In the genomic region with DNA sequence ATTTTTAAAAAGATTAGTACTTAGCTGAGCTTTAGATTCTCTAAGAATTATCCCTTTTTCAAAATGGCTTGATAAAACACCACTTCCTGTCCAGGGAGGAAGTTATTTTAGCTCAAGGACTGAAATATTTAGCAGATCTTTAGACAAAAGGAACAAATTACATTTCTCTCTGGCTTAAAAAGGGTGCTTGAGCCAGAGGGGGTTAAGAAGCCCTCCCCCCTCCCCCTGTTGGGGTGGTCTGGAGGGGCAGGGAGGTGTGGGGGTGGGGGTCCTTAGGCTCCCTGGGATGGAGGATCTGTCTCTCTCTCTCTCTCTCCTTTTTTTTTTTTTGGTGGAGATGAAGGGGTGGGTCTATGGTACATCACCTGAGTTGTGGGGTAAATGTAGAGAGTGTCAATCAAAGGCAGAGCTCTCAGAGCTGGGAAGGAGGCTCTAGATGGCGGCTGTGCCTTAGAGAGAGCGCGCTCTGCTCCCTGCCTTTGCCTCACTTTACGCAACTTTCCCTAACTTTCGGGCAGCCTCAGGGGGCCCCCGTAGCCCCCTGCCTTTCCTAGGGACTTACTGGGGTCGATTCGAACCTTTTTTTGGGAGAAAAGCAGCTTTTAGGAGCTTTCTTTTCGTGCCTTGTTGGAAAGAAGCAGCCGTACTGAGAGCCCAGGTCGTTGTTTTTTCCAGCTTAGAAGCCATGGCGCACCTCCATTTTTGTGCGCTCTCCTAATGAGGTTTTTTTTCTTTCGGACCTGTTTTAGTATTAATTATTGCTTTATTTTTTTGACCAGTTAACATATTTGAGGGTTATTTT, we compare ENCODE assay signal across 1 cellular context.
TF ChIP-seq lines count a peak whose summit lies in the region.

Gene CHD2, plus strand, starts transcription at position 415 of the 802 bp plus-strand sequence. CDS start 914 bp downstream, outside the sequence.

TF ChIP-seq in HepG2, 621 proteins besides CTCF, POLR2A, EP300 and RAD21 (continued from another document and continues in another):
- TF ChIP-seq ZNF337 (CRISPR knock-in tag; IDR thresholded peaks at IDR 0.05; ENCODE audit: borderline replicate concordance, low read depth) (no peak), ZNF484 (CRISPR knock-in tag; IDR thresholded peaks at IDR 0.05; ENCODE audit: borderline replicate concordance, low read depth) (no peak), UBTF (CRISPR knock-in tag; IDR thresholded peaks at IDR 0.05) (no peak), ZNF781 (CRISPR knock-in tag; IDR thresholded peaks at IDR 0.05; ENCODE audit: borderline replicate concordance, not compliant biosample characterization) (peak; percentile 30), ZNF143 (CRISPR knock-in tag; IDR thresholded peaks at IDR 0.05) (no peak), NFIB (CRISPR knock-in tag; IDR thresholded peaks at IDR 0.05; ENCODE audit: borderline replicate concordance) (no peak), ZBTB8A (CRISPR knock-in tag; IDR thresholded peaks at IDR 0.05; ENCODE audit: borderline replicate concordance, low read depth) (no peak), ATM (IDR thresholded peaks at IDR 0.05; ENCODE audit: borderline replicate concordance) (no peak), PHF8 (CRISPR knock-in tag; IDR thresholded peaks at IDR 0.05) (peak; percentile 58), ZBTB4 (CRISPR knock-in tag; IDR thresholded peaks at IDR 0.05; ENCODE audit: borderline replicate concordance) (no peak), HDAC6 (IDR thresholded peaks at IDR 0.05; ENCODE audit: low read depth, low read length) (peak; percentile 85; the same call in 1 of the 2 replicates), RXRB (CRISPR knock-in tag; IDR thresholded peaks at IDR 0.05; ENCODE audit: borderline replicate concordance) (0 out of 2 replicates have a peak, but pooled peaks have one; percentile 41), NR3C1 (CRISPR knock-in tag; IDR thresholded peaks at IDR 0.05) (no peak), ZNF572 (CRISPR knock-in tag; IDR thresholded peaks at IDR 0.05) (no peak), SKI (IDR thresholded peaks at IDR 0.05; ENCODE audit: partially characterized antibody) (no peak), KMT2B (CRISPR knock-in tag; IDR thresholded peaks at IDR 0.05) (peak; percentile 55; the same call in 1 of the 2 replicates), ZNF558 (CRISPR knock-in tag; IDR thresholded peaks at IDR 0.05; ENCODE audit: borderline replicate concordance) (no peak), ZNF446 (CRISPR knock-in tag; IDR thresholded peaks at IDR 0.05) (no peak), ELF1 (CRISPR knock-in tag; IDR thresholded peaks at IDR 0.05) (no peak), REPIN1 (CRISPR knock-in tag; IDR thresholded peaks at IDR 0.05; ENCODE audit: borderline replicate concordance, low read depth) (no peak), POLR2G (IDR thresholded peaks at IDR 0.05; ENCODE audit: low read depth, low read length) (peak; percentile 99), ZNF570 (CRISPR knock-in tag; IDR thresholded peaks at IDR 0.05; ENCODE audit: borderline replicate concordance) (no peak), TAF1 (CRISPR knock-in tag; IDR thresholded peaks at IDR 0.05) (peak; percentile 91), ZNF274 (CRISPR knock-in tag; IDR thresholded peaks at IDR 0.05) (no peak), SKIL (CRISPR knock-in tag; IDR thresholded peaks at IDR 0.05; ENCODE audit: borderline replicate concordance) (no peak), ZNF724P (CRISPR knock-in tag; IDR thresholded peaks at IDR 0.05; ENCODE audit: borderline replicate concordance) (no peak), TCF7L2 (IDR thresholded peaks at IDR 0.05; ENCODE audit: low read depth, low read length) (no peak), KMT2A (CRISPR knock-in tag; IDR thresholded peaks at IDR 0.05) (peak; percentile 63; the same call in 1 of the 2 replicates), ZNF317 (CRISPR knock-in tag; IDR thresholded peaks at IDR 0.05) (no peak), JARID2 (CRISPR knock-in tag; IDR thresholded peaks at IDR 0.05; ENCODE audit: insufficient replicate concordance) (no peak), HOXA7 (CRISPR knock-in tag; IDR thresholded peaks at IDR 0.05) (no peak), ZNF225 (CRISPR knock-in tag; IDR thresholded peaks at IDR 0.05) (no peak), KDM5A (IDR thresholded peaks at IDR 0.05; ENCODE audit: borderline replicate concordance, low read length) (peak; percentile 69; the same call in 1 of the 2 replicates), SRY (CRISPR knock-in tag; IDR thresholded peaks at IDR 0.05) (0 out of 2 replicates have a peak, but pooled peaks have one; percentile 32), ZNF430 (CRISPR knock-in tag; IDR thresholded peaks at IDR 0.05) (no peak), IKZF1 (IDR thresholded peaks at IDR 0.05) (no peak), ZNF512 (CRISPR knock-in tag; IDR thresholded peaks at IDR 0.05) (no peak), NR2F2 (IDR thresholded peaks at IDR 0.05; ENCODE audit: borderline replicate concordance, low read depth) (no peak), ZNF20 (CRISPR knock-in tag; IDR thresholded peaks at IDR 0.05) (no peak; the same call in 1 of the 2 replicates), SRSF9 (IDR thresholded peaks at IDR 0.05; ENCODE audit: borderline replicate concordance, insufficient read depth, low read depth, low read length, poor library complexity, severe bottlenecking) (no peak), CBX5 (CRISPR knock-in tag; IDR thresholded peaks at IDR 0.05; ENCODE audit: borderline replicate concordance) (peak; percentile 57; the same call in 1 of the 2 replicates), SIX1 (CRISPR knock-in tag; IDR thresholded peaks at IDR 0.05; ENCODE audit: borderline replicate concordance) (no peak), DNMT1 (CRISPR knock-in tag; IDR thresholded peaks at IDR 0.05) (no peak), ZNF788 (CRISPR knock-in tag; IDR thresholded peaks at IDR 0.05; ENCODE audit: borderline replicate concordance) (no peak), CHD4 (IDR thresholded peaks at IDR 0.05; ENCODE audit: borderline replicate concordance, low read length) (peak; percentile 95; the same call in 1 of the 2 replicates), XRCC5 (optimal IDR thresholded peaks at IDR 0.05; ENCODE audit: low read length) (no peak), ZNF841 (CRISPR knock-in tag; IDR thresholded peaks at IDR 0.05; ENCODE audit: borderline replicate concordance) (no peak)
- TF ChIP-seq, protein P1, sequence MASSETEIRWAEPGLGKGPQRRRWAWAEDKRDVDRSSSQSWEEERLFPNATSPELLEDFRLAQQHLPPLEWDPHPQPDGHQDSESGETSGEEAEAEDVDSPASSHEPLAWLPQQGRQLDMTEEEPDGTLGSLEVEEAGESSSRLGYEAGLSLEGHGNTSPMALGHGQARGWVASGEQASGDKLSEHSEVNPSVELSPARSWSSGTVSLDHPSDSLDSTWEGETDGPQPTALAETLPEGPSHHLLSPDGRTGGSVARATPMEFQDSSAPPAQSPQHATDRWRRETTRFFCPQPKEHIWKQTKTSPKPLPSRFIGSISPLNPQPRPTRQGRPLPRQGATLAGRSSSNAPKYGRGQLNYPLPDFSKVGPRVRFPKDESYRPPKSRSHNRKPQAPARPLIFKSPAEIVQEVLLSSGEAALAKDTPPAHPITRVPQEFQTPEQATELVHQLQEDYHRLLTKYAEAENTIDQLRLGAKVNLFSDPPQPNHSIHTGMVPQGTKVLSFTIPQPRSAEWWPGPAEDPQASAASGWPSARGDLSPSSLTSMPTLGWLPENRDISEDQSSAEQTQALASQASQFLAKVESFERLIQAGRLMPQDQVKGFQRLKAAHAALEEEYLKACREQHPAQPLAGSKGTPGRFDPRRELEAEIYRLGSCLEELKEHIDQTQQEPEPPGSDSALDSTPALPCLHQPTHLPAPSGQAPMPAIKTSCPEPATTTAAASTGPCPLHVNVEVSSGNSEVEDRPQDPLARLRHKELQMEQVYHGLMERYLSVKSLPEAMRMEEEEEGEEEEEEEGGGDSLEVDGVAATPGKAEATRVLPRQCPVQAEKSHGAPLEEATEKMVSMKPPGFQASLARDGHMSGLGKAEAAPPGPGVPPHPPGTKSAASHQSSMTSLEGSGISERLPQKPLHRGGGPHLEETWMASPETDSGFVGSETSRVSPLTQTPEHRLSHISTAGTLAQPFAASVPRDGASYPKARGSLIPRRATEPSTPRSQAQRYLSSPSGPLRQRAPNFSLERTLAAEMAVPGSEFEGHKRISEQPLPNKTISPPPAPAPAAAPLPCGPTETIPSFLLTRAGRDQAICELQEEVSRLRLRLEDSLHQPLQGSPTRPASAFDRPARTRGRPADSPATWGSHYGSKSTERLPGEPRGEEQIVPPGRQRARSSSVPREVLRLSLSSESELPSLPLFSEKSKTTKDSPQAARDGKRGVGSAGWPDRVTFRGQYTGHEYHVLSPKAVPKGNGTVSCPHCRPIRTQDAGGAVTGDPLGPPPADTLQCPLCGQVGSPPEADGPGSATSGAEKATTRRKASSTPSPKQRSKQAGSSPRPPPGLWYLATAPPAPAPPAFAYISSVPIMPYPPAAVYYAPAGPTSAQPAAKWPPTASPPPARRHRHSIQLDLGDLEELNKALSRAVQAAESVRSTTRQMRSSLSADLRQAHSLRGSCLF (CRISPR knock-in tag; IDR thresholded peaks at IDR 0.05; ENCODE audit: borderline replicate concordance), result no peak
- TF ChIP-seq, protein P2, sequence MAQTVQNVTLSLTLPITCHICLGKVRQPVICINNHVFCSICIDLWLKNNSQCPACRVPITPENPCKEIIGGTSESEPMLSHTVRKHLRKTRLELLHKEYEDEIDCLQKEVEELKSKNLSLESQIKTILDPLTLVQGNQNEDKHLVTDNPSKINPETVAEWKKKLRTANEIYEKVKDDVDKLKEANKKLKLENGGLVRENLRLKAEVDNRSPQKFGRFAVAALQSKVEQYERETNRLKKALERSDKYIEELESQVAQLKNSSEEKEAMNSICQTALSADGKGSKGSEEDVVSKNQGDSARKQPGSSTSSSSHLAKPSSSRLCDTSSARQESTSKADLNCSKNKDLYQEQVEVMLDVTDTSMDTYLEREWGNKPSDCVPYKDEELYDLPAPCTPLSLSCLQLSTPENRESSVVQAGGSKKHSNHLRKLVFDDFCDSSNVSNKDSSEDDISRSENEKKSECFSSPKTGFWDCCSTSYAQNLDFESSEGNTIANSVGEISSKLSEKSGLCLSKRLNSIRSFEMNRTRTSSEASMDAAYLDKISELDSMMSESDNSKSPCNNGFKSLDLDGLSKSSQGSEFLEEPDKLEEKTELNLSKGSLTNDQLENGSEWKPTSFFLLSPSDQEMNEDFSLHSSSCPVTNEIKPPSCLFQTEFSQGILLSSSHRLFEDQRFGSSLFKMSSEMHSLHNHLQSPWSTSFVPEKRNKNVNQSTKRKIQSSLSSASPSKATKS (CRISPR knock-in tag; IDR thresholded peaks at IDR 0.05), result no peak
